ENCODE assay signal across 8 cellular contexts in the genomic region with DNA sequence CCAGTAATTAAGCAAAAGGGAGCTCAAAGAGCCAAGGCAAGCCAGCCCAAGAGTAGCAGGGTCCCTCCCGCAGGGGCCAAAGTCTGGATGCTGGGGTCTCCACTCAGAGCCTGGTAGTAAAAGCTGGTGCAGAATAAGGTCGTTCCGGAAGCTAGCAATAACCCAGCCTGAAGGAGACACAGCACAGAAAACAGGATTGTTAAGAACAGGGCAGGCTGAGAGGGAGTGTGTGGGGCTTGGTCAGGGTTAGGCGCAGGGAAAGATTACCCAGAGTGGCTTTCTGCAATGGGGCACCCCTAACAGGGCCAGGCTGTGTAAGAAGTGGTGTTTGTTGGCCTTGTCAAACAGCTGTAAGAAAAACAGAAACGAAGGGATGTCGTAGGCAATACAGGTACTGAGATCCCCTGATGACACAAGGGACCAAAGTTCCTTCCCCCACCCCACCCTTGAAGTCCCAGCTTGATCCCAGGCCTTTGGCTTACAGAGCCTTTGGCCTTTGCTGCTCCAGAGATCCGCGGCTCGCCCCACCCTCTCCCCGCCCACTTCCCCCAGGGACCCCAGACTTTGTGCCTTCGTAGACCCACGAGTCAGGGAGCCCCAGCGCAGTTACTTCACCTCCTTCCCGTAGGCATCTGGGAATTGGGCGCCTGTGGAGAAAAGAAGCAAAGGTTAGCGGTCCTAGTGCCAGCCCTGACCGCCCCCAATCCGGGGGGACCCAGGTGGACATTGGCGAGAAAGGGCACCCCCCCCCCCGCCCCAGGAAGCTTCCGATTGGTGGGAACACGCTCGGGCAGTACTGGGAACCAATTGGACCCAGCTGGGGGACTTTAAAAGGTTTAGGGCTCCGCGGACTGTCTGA. TPM values are rescaled to one million over a fixed set of nuclear protein-coding genes. Genes with fewer than 3 reads are reported as not detected.
A peak's percentile ranks its signal among the peaks of the same experiment; 100 is the strongest.
DNase-seq lines count a peak whose midpoint lies in the region; ATAC-seq and TF ChIP-seq lines count a peak whose summit lies in the region.

No MANE protein-coding gene starts in this region.

- H3K36me3 Mint-ChIP-seq in activated naive CD8-positive, alpha-beta T cell treated with anti-CD3 and anti-CD28 coated beads, Interleukin-2, amount 10 ng/mL, durations not matched to agents 7 days and 5 days = no peaks in the 10 kb centered on the region

- H3K4me1 ChIP-seq in hepatocyte (ENCODE audit: insufficient read depth) = peaks cover 9% of the 10 kb centered on the region

- H3K4me3 Mint-ChIP-seq in activated naive CD8-positive, alpha-beta T cell treated with anti-CD3 and anti-CD28 coated beads, Interleukin-2, amount 10 ng/mL, durations not matched to agents 7 days and 5 days = peak overlapping the region; percentile 92

- no peaks in the 10 kb centered on the region for H3K27me3 ChIP-seq in hepatocyte

- no peaks in the 10 kb centered on the region for H4K20me1 ChIP-seq in hepatocyte (ENCODE audit: insufficient read depth, poor library complexity, severe bottlenecking)

- peaks cover 19% of the 10 kb centered on the region for H3K79me2 ChIP-seq in hepatocyte

- peaks cover 11% of the 10 kb centered on the region for H3K27me3 Mint-ChIP-seq in activated naive CD8-positive, alpha-beta T cell treated with anti-CD3 and anti-CD28 coated beads, Interleukin-2, amount 10 ng/mL, durations not matched to agents 7 days and 5 days

- no peaks in the 10 kb centered on the region for H3K9me2 ChIP-seq in hepatocyte (replicated peaks; ENCODE audit: insufficient read depth)

- H3K4me3 ChIP-seq in hepatocyte = peak overlapping the region; percentile 32
- H3K4me3 ChIP-seq in skeletal muscle cell (ENCODE audit: low read depth, low read length) = peak overlapping the region; percentile 82

- no peaks in the 10 kb centered on the region for H3K36me3 ChIP-seq in hepatocyte (replicated peaks; ENCODE audit: insufficient read depth, low read depth)

- no peaks in the 10 kb centered on the region for H3K9me3 Mint-ChIP-seq in activated naive CD8-positive, alpha-beta T cell treated with anti-CD3 and anti-CD28 coated beads, Interleukin-2, amount 10 ng/mL, durations not matched to agents 7 days and 5 days

- DNase-seq in NCI-H146 treated with DMSO at 0.1 percent for 48 hours (lab: John Stamatoyannopoulos, UW; ENCODE audit: unreplicated experiment) = peak; percentile 76
- DNase-seq in NCI-H146 (lab: John Stamatoyannopoulos, UW) = no peak
- peak; percentile 36 for DNase-seq in NCI-H2196 treated with DMSO at 0.1 percent for 48 hours (lab: John Stamatoyannopoulos, UW; ENCODE audit: unreplicated experiment)
- DNase-seq in activated naive CD8-positive, alpha-beta T cell treated with anti-CD3 and anti-CD28 coated beads, Interleukin-2, amount 10 ng/mL, durations not matched to agents 7 days and 5 days = no peak
- DNase-seq in hepatocyte (ENCODE audit: low spot score) = peak; percentile 85
- DNase-seq in skeletal muscle cell (ENCODE audit: low read depth) = no peak
- DNase-seq in GM13977 (ENCODE audit: low spot score) = no peak

- in situ Hi-C loops in GM13977 (cut with MboI; ENCODE audit: low pct_unique_long_range_greater_than_20kb, low sequenced_read_pairs, unreplicated experiment) = no loop called here

- 10% methylated on average over 17 of the region's 25 CpGs for WGBS in hepatocyte (ENCODE audit: low lambda C conversion rate, missing lambda C conversion rate)

- no peaks in the 10 kb centered on the region for H3K9me3 ChIP-seq in hepatocyte (ENCODE audit: low read depth)

- POLR2A ChIA-PET in activated naive CD8-positive, alpha-beta T cell treated with anti-CD3 and anti-CD28 coated beads, Interleukin-2, amount 10 ng/mL, durations not matched to agents 7 days and 5 days (lab: Charles Lee) = interaction anchor here (0.5 to 2.9 kb wide), 16 partner anchors 9 to 184 kb away, joined by 3 to 25 read pairs (median 4); a partner anchor contains a TSS

- TF ChIP-seq CTCF in hepatocyte (IDR thresholded peaks at IDR 0.05; ENCODE audit: poor library complexity) (no peak), GM13977 (IDR thresholded peaks at IDR 0.05; ENCODE audit: extremely low read depth, insufficient read depth, missing control alignments) (no peak)

- H3K27ac ChIP-seq in hepatocyte = peak overlapping the region; percentile 92

- H3K4me1 Mint-ChIP-seq in activated naive CD8-positive, alpha-beta T cell treated with anti-CD3 and anti-CD28 coated beads, Interleukin-2, amount 10 ng/mL, durations not matched to agents 7 days and 5 days = peaks cover 14% of the 10 kb centered on the region

- H2AFZ ChIP-seq in hepatocyte = peak overlapping the region; percentile 2

- H3K4me2 ChIP-seq in hepatocyte = peak overlapping the region; percentile 86

- H3K27ac Mint-ChIP-seq in activated naive CD8-positive, alpha-beta T cell treated with anti-CD3 and anti-CD28 coated beads, Interleukin-2, amount 10 ng/mL, durations not matched to agents 7 days and 5 days = peak overlapping the region; percentile 89

- ATAC-seq in activated naive CD8-positive, alpha-beta T cell treated with anti-CD3 and anti-CD28 coated beads, Interleukin-2, amount 10 ng/mL, durations not matched to agents 7 days and 5 days (ENCODE audit: low read depth) = no peak
- ATAC-seq in GM19035 (IDR thresholded peaks at IDR 0.05; ENCODE audit: unreplicated experiment) = no peak

RNA-seq across cellular contexts. Expression of a gene that starts 0.6 kb away (rescaled TPM):
- 10 to 100 TPM; 52.9 to 55.6 TPM for total RNA-seq in activated naive CD8-positive, alpha-beta T cell treated with anti-CD3 and anti-CD28 coated beads, Interleukin-2, amount 10 ng/mL, durations not matched to agents 7 days and 5 days
- total RNA-seq in hepatocyte = 109 and 118 TPM in 2 replicates
- 105 and 109 TPM in 2 replicates for polyA plus RNA-seq in hepatocyte

RNA-seq across cellular contexts. Expression of a gene that starts 4.4 kb away (rescaled TPM):
- total RNA-seq in activated naive CD8-positive, alpha-beta T cell treated with anti-CD3 and anti-CD28 coated beads, Interleukin-2, amount 10 ng/mL, durations not matched to agents 7 days and 5 days = 1 to 10 TPM; 8.0 to 8.7 TPM
- 4.1 and 7.2 TPM in 2 replicates for total RNA-seq in hepatocyte
- 4.3 and 6.6 TPM in 2 replicates for polyA plus RNA-seq in hepatocyte

RNA-seq across cellular contexts. Expression of a gene that starts 8.9 kb away (rescaled TPM):
- total RNA-seq in activated naive CD8-positive, alpha-beta T cell treated with anti-CD3 and anti-CD28 coated beads, Interleukin-2, amount 10 ng/mL, durations not matched to agents 7 days and 5 days = 10 to 100 TPM; 79.3 to 82.1 TPM
- 11.8 and 17.6 TPM in 2 replicates for total RNA-seq in hepatocyte
- 58.0 and 59.6 TPM in 2 replicates for polyA plus RNA-seq in hepatocyte

RNA-seq across cellular contexts. Expression of a gene that starts 16.9 kb away (rescaled TPM):
- not detected for total RNA-seq in activated naive CD8-positive, alpha-beta T cell treated with anti-CD3 and anti-CD28 coated beads, Interleukin-2, amount 10 ng/mL, durations not matched to agents 7 days and 5 days
- total RNA-seq in hepatocyte = not detected in 2 replicates
- 0.21 TPM in 1 of 2 replicates, not detected in the other for polyA plus RNA-seq in hepatocyte

RNA-seq across cellular contexts. Expression of a gene that starts 22.1 kb away (rescaled TPM):
- total RNA-seq in activated naive CD8-positive, alpha-beta T cell treated with anti-CD3 and anti-CD28 coated beads, Interleukin-2, amount 10 ng/mL, durations not matched to agents 7 days and 5 days = not detected
- not detected in 2 replicates for total RNA-seq in hepatocyte
- not detected in 2 replicates for polyA plus RNA-seq in hepatocyte

Comparison
In these comparisons a context has a peak if more than half of its experiments do, and no peak if none do; other contexts are left out.
1. DNase-seq: peak in NCI-H146 treated with DMSO at 0.1 percent for 48 hours (single experiment), NCI-H2196 treated with DMSO at 0.1 percent for 48 hours (single experiment) and hepatocyte (single experiment); none in NCI-H146 (single experiment), activated naive CD8-positive, alpha-beta T cell treated with anti-CD3 and anti-CD28 coated beads, Interleukin-2, amount 10 ng/mL, durations not matched to agents 7 days and 5 days (single experiment), skeletal muscle cell (single experiment) and GM13977 (single experiment).